34 cellular contexts compared by ENCODE assay signal in the genomic region with DNA sequence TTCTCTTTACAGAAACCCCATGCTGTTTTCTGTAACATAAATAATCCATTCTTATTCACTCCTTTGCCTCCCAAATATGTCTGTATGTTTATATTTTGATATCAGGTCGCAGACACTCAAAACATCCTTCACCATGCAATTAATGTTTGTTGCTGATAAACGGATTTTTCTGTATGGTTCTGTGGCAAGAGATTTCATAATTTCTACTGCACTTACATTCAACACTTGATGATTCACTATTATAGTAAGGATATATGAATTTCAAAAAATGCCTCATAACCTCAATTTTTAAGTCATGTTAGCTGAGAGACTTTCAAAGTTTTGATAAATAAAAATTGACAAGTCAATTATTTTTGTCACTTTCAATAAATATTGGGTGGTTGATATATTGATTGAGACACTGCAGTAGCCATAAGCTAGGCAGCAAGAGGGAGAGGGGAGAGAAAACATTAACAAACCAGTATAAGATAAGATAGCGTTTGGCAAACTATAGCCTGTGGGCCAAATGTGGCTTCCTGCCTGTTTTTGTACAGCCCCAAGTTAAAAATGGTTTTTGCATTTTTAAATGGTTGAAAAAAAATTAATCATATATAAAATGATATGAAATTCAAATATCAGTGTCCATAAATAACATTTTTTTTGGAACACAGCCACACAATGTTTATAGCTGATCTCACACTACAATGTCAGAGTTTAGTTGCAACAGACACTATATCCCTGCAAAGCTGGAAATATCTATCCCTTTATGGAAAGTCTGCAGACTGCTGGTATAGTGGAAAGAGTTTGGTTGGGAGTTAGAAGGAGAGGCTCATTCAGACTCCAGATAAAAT. TPM values are rescaled to one million over a fixed set of nuclear protein-coding genes. Genes with fewer than 3 reads are reported as not detected.
A peak's percentile ranks its signal among the peaks of the same experiment; 100 is the strongest.
DNase-seq lines count a peak whose midpoint lies in the region; ATAC-seq, FAIRE-seq and TF ChIP-seq lines count a peak whose summit lies in the region.
"Had no signal": no experiment of that assay in that cellular context is flagged by ENCODE, and none has a peak within 500 bp of the region (broad histone marks: within the 10 kb centered on the region; RNA-seq: fewer than 3 reads in every experiment).

No MANE protein-coding gene starts in this region.

- POLR2A ChIA-PET in HepG2 (lab: Yijun Ruan, JAX) = no interaction called here
- POLR2A ChIA-PET in naive thymus-derived CD4-positive, alpha-beta T cell (lab: Charles Lee) = no interaction called here

- no peaks in the 10 kb centered on the region for H3K4me1 ChIP-seq in HepG2 (ENCODE audit: insufficient read depth, low read length)
- H3K4me1 ChIP-seq in right lobe of liver = peaks cover 0 to 8% (median 0%) of the 10 kb centered on the region in 4 donors
- H3K4me1 ChIP-seq in naive thymus-derived CD4-positive, alpha-beta T cell (ENCODE audit: control insufficient read depth in 2 of 2, insufficient read depth in 2 of 2, low read length in 2 of 2) = no peaks in the 10 kb centered on the region
- H3K4me1 ChIP-seq: testis had no signal

- TF ChIP-seq EP300 in HepG2 (IDR thresholded peaks at IDR 0.05; ENCODE audit: low read depth in 2 of 2, low read length in 2 of 2) = no peak
- no peak for TF ChIP-seq EP300 in HepG2 (CRISPR knock-in tag; IDR thresholded peaks at IDR 0.05; ENCODE audit: borderline replicate concordance)

- TF ChIP-seq CTCF in HepG2 (CRISPR knock-in tag; IDR thresholded peaks at IDR 0.05) (no peak), right lobe of liver (IDR thresholded peaks at IDR 0.05) (no peak), fibroblast of mammary gland (conservative IDR thresholded peaks at IDR 0.05; ENCODE audit: control insufficient read depth, insufficient read depth, low read depth, low read length) (no peak)

- no peak overlapping the region for H3K9ac ChIP-seq in HepG2 (ENCODE audit: insufficient read depth, low read depth, low read length)
- H3K9ac ChIP-seq: SK-N-SH had no signal

- ATAC-seq in HepG2 (no peak), right lobe of liver (no peak), HG03159 (IDR thresholded peaks at IDR 0.05; ENCODE audit: unreplicated experiment) (no peak), GM18505 (IDR thresholded peaks at IDR 0.05; ENCODE audit: unreplicated experiment) (no peak)
- no peak for ATAC-seq in naive thymus-derived CD4-positive, alpha-beta T cell
- ATAC-seq: effector memory CD8-positive, alpha-beta T cell; esophagus mucosa; left colon; stimulated activated naive CD8-positive, alpha-beta T cell treated with anti-CD3 and anti-CD28 coated beads, Interleukin-15, Interleukin-2, amounts not matched to agents 100 U/mL and 50 U/mL, for 24 hours had no signal

- intact Hi-C loops in HepG2 (cut with micrococcal nuclease; ENCODE audit: unreplicated experiment) (no loop called here), right lobe of liver (cut with DNase I) (no loop called here)
- intact Hi-C loops in naive thymus-derived CD4-positive, alpha-beta T cell (cut with micrococcal nuclease) = no loop called here

- peaks cover 0 to 46% (median 15%) of the 10 kb centered on the region in 5 donors for H3K36me3 Mint-ChIP-seq in naive thymus-derived CD4-positive, alpha-beta T cell

- no peaks in the 10 kb centered on the region for H3K27me3 Mint-ChIP-seq in naive thymus-derived CD4-positive, alpha-beta T cell
- H3K27me3 Mint-ChIP-seq: activated CD4-positive, alpha-beta memory T cell treated with anti-CD3 and anti-CD28 coated beads for 36 hours; CD4-positive, CD25-positive, alpha-beta regulatory T cell; effector memory CD8-positive, alpha-beta T cell; IgD-negative memory B cell had no signal

- H3K36me3 ChIP-seq in HepG2 (replicated peaks in 1 of 2; ENCODE audit: control insufficient read depth in 1 of 2, insufficient read depth in 2 of 2, low read length in 2 of 2) = peaks cover 7 to 48% of the 10 kb centered on the region in 2 experiments
- peaks cover 0 to 99% (median 42%) of the 10 kb centered on the region in 4 donors for H3K36me3 ChIP-seq in right lobe of liver
- peaks cover 0 to 47% (median 0%) of the 10 kb centered on the region in 3 experiments for H3K36me3 ChIP-seq in naive thymus-derived CD4-positive, alpha-beta T cell (ENCODE audit: control insufficient read depth in 2 of 3, insufficient read depth in 3 of 3, low read length in 3 of 3)
- H3K36me3 ChIP-seq: ovary had no signal

- H3K9me3 Mint-ChIP-seq in naive thymus-derived CD4-positive, alpha-beta T cell = peaks cover 0 to 1% (median 0%) of the 10 kb centered on the region in 11 donors
- H3K9me3 Mint-ChIP-seq: activated CD4-positive, alpha-beta memory T cell treated with anti-CD3 and anti-CD28 coated beads for 36 hours; activated naive CD4-positive, alpha-beta T cell treated with anti-CD3 and anti-CD28 coated beads for 36 hours; CD4-positive, CD25-positive, alpha-beta regulatory T cell; effector memory CD8-positive, alpha-beta T cell; IgD-negative memory B cell; T-helper 1 cell treated with Interleukin-12 subunit alpha and Interleukin-12 subunit beta and Interleukin-4 antibody, amounts not matched to agents 30 μg/mL and 1 μg/mL, for 36 hours had no signal

- TF ChIP-seq POLR2A in HepG2 (IDR thresholded peaks at IDR 0.05; ENCODE audit: insufficient read depth in 1 of 2, low read depth in 2 of 2, low read length in 2 of 2) (no peak), right lobe of liver (IDR thresholded peaks at IDR 0.05) (no peak), GM18505 (IDR thresholded peaks at IDR 0.05; ENCODE audit: borderline replicate concordance, extremely low read depth, insufficient read depth, insufficient read length) (no peak)

- H3K9me3 ChIP-seq in HepG2 (ENCODE audit: low read length) (no peaks in the 10 kb centered on the region), right lobe of liver (no peaks in the 10 kb centered on the region)
- H3K9me3 ChIP-seq in naive thymus-derived CD4-positive, alpha-beta T cell (ENCODE audit: control insufficient read depth in 2 of 3, low read length in 3 of 3) = no peaks in the 10 kb centered on the region
- H3K9me3 ChIP-seq: ovary, SK-N-SH, testis had no signal

- DNase-seq in HepG2 (ENCODE audit: low spot score) (no peak), right lobe of liver (no peak), amniotic epithelial cell (ENCODE audit: low read depth) (peak; percentile 91), fibroblast of mammary gland (ENCODE audit: low read depth) (peak; percentile 31), dermis blood vessel endothelial cell (no peak)
- no peak for DNase-seq in naive thymus-derived CD4-positive, alpha-beta T cell
- DNase-seq: activated CD4-positive, alpha-beta memory T cell treated with anti-CD3 and anti-CD28 coated beads for 36 hours; activated CD4-positive, CD25-positive, alpha-beta regulatory T cell treated with anti-CD3 and anti-CD28 coated beads, Interleukin-2, amount 50 U/mL, for 72 hours; activated CD8-positive, alpha-beta memory T cell treated with anti-CD3 and anti-CD28 coated beads, Interleukin-2, amount 50 U/mL, for 48 hours; activated naive CD4-positive, alpha-beta T cell treated with anti-CD3 and anti-CD28 coated beads for 36 hours; AML-193; Calu3; CD4-positive, CD25-positive, alpha-beta regulatory T cell; cortex of kidney; DMS79 treated with DMSO at 0.1 percent for 48 hours; effector memory CD8-positive, alpha-beta T cell; hypothalamus; left colon; NCI-H1105 treated with DMSO at 0.1 percent for 48 hours; NCI-H187 treated with DMSO at 0.1 percent for 48 hours; NCI-H524 treated with DMSO at 0.1 percent for 48 hours; ovary; SK-N-SH; stimulated activated CD4-positive, alpha-beta T cell treated with anti-CD3 and anti-CD28 coated beads, Interleukin-1b, Interleukin-23, amount 100 ng/mL, for 48 hours; stimulated activated naive CD8-positive, alpha-beta T cell treated with anti-CD3 and anti-CD28 coated beads, Interleukin-15, Interleukin-2, amounts not matched to agents 100 U/mL and 50 U/mL, for 24 hours; testis had no signal

- in situ Hi-C loops in HepG2 (cut with HindIII; ENCODE audit: extremely low pct_ligation_motif_present, low pct_unique_long_range_greater_than_20kb) = no loop called here

- CTCF ChIA-PET in HepG2 (lab: Yijun Ruan, JAX; ENCODE audit: low intra/inter-chr PET ratio, low total read pairs) = no interaction called here
- CTCF ChIA-PET in naive thymus-derived CD4-positive, alpha-beta T cell (lab: Charles Lee) = no interaction called here

- BruUV-seq in HepG2 (replicated peaks; lab: Mats Ljungman, UMichigan) = TSS peak; percentile 15

- no peak overlapping the region for H3K4me3 ChIP-seq in HepG2 (replicated peaks in 1 of 3; ENCODE audit: insufficient read depth in 1 of 3, low read depth in 2 of 3, low read length in 3 of 3)
- no peak overlapping the region for H3K4me3 ChIP-seq in right lobe of liver
- no peak overlapping the region for H3K4me3 ChIP-seq in fibroblast of mammary gland (ENCODE audit: control insufficient read depth, low read depth, low read length)
- H3K4me3 ChIP-seq in naive thymus-derived CD4-positive, alpha-beta T cell (ENCODE audit: low read length) = no peak overlapping the region
- H3K4me3 ChIP-seq: cardiac muscle cell, ovary, testis had no signal

- no peak for FAIRE-seq in HepG2 (lab: Jason Lieb, UNC)
- FAIRE-seq: A204.1, TTC549 had no signal

- H2AFZ ChIP-seq in HepG2 (ENCODE audit: low read length) = no peak overlapping the region

- H3K4me2 ChIP-seq in HepG2 (ENCODE audit: low read depth, low read length) = no peak overlapping the region
- H3K4me2 ChIP-seq: SK-N-SH had no signal

- no peak overlapping the region for H3K27ac ChIP-seq in HepG2 (ENCODE audit: extremely low read length, insufficient read depth, low read length)
- no peak overlapping the region for H3K27ac ChIP-seq in right lobe of liver
- no peak overlapping the region for H3K27ac ChIP-seq in naive thymus-derived CD4-positive, alpha-beta T cell (ENCODE audit: low read depth, low read length)
- H3K27ac ChIP-seq: cardiac muscle cell, ovary, testis had no signal

- H3K4me3 Mint-ChIP-seq in naive thymus-derived CD4-positive, alpha-beta T cell = no peak overlapping the region
- H3K4me3 Mint-ChIP-seq: activated CD4-positive, alpha-beta memory T cell treated with anti-CD3 and anti-CD28 coated beads for 36 hours; activated naive CD4-positive, alpha-beta T cell treated with anti-CD3 and anti-CD28 coated beads for 36 hours; CD4-positive, CD25-positive, alpha-beta regulatory T cell; effector memory CD8-positive, alpha-beta T cell; IgD-negative memory B cell; T-helper 1 cell treated with Interleukin-12 subunit alpha and Interleukin-12 subunit beta and Interleukin-4 antibody, amounts not matched to agents 30 μg/mL and 1 μg/mL, for 36 hours had no signal

- H3K27me3 ChIP-seq in HepG2 (ENCODE audit: control insufficient read depth in 1 of 2, insufficient read depth in 2 of 2, low read length in 2 of 2) (no peaks in the 10 kb centered on the region), right lobe of liver (no peaks in the 10 kb centered on the region)
- no peaks in the 10 kb centered on the region for H3K27me3 ChIP-seq in naive thymus-derived CD4-positive, alpha-beta T cell (ENCODE audit: control insufficient read depth in 2 of 2, insufficient read depth in 2 of 2, low read length in 2 of 2)
- H3K27me3 ChIP-seq: cardiac muscle cell, ovary, testis had no signal

- H3K79me2 ChIP-seq in HepG2 (ENCODE audit: insufficient read depth, low read length) = no peaks in the 10 kb centered on the region

- WGBS in HepG2 (ENCODE audit: low lambda C conversion rate) = 84% methylated on average over 3 of the region's 3 CpGs
- 61% methylated on average over 3 of the region's 3 CpGs for WGBS in right lobe of liver (ENCODE audit: insufficient coverage, low coverage, low lambda C conversion rate, missing lambda C conversion rate)

- no peaks in the 10 kb centered on the region for H4K20me1 ChIP-seq in HepG2 (ENCODE audit: insufficient read depth, low read length)

- peak overlapping the region in 1 of 9 donors; percentile 49 for H3K27ac Mint-ChIP-seq in naive thymus-derived CD4-positive, alpha-beta T cell
- H3K27ac Mint-ChIP-seq: activated CD4-positive, alpha-beta memory T cell treated with anti-CD3 and anti-CD28 coated beads for 36 hours; activated naive CD4-positive, alpha-beta T cell treated with anti-CD3 and anti-CD28 coated beads for 36 hours; IgD-negative memory B cell; T-helper 1 cell treated with Interleukin-12 subunit alpha and Interleukin-12 subunit beta and Interleukin-4 antibody, amounts not matched to agents 30 μg/mL and 1 μg/mL, for 36 hours had no signal

- TF ChIP-seq RAD21 in HepG2 (CRISPR knock-in tag; IDR thresholded peaks at IDR 0.05) = no peak

- H3K4me1 Mint-ChIP-seq in naive thymus-derived CD4-positive, alpha-beta T cell = no peaks in the 10 kb centered on the region
- H3K4me1 Mint-ChIP-seq: CD4-positive, CD25-positive, alpha-beta regulatory T cell; IgD-negative memory B cell had no signal

RNA-seq across cellular contexts. Expression of gene ALDH6A1, which starts 18.3 kb away (rescaled TPM):
- total RNA-seq in HepG2 (2016; rRNA removed; fragmentation: Illumina TruSeq; extraction: Trizol) (49.9 and 71.6 TPM in 2 replicates), right lobe of liver (100 to 1,000 TPM in 5 of 6 experiments, 10 to 100 TPM in 1; 99.1 to 449 (median 221) TPM), dermis blood vessel endothelial cell (27.9 and 35.0 TPM in 2 replicates)
- 2.8 and 3.1 TPM in 2 replicates for total RNA-seq in HepG2 (2016; cell fraction: cytosol; rRNA removed; fragmentation: Illumina TruSeq; extraction: Trizol; ENCODE audit: low read depth)
- total RNA-seq in HepG2 (2016; cell fraction: insoluble cytoplasmic fraction; rRNA removed; fragmentation: Illumina TruSeq; extraction: Trizol) = 48.5 and 65.6 TPM in 2 replicates
- total RNA-seq in HepG2 (2016; cell fraction: membrane; rRNA removed; fragmentation: Illumina TruSeq; extraction: Trizol) = 7.8 and 9.3 TPM in 2 replicates
- 23.1 and 25.7 TPM in 2 replicates for total RNA-seq in HepG2 (2016; cell fraction: nucleus; rRNA removed; fragmentation: Illumina TruSeq; extraction: Trizol)
- polyA plus RNA-seq in HepG2 (2011; rRNA removed) = 18.5 and 26.9 TPM in 2 replicates
- polyA plus RNA-seq in HepG2 (2011; cell fraction: cytosol; rRNA removed) = 14.8 and 16.9 TPM in 2 replicates
- polyA plus RNA-seq in HepG2 (2011; cell fraction: nucleus; rRNA removed) = 6.1 and 8.5 TPM in 2 replicates
- polyA plus RNA-seq in HepG2 (2012) = 6.4 and 21.1 TPM in 2 replicates
- 1.5 and 1.9 TPM in 2 replicates for polyA plus RNA-seq in HepG2 (2016; cell fraction: cytosol; fragmentation: Illumina TruSeq; extraction: Trizol; ENCODE audit: low read depth)
- 41.3 and 47.7 TPM in 2 replicates for polyA plus RNA-seq in HepG2 (2016; cell fraction: insoluble cytoplasmic fraction; fragmentation: Illumina TruSeq; extraction: Trizol; ENCODE audit: low read depth)
- polyA plus RNA-seq in HepG2 (2016; cell fraction: membrane; fragmentation: Illumina TruSeq; extraction: Trizol; ENCODE audit: low read depth) = 3.2 and 3.8 TPM in 2 replicates
- 18.3 and 21.1 TPM in 2 replicates for polyA plus RNA-seq in HepG2 (2016; cell fraction: nucleus; fragmentation: Illumina TruSeq; extraction: Trizol; ENCODE audit: insufficient read depth, low read depth)
- polyA minus RNA-seq in HepG2 (2011; rRNA and poly(A)+ RNA removed; ENCODE audit: low replicate concordance) = 14.9 and 55.6 TPM in 2 replicates
- polyA minus RNA-seq in HepG2 (2011; cell fraction: cytosol; rRNA and poly(A)+ RNA removed) = 25.7 and 29.4 TPM in 2 replicates
- 14.8 and 18.8 TPM in 2 replicates for polyA minus RNA-seq in HepG2 (2011; cell fraction: nucleus; rRNA and poly(A)+ RNA removed)
- 10 to 100 TPM in 4 of 5 experiments, 1 to 10 TPM in 1; 8.9 to 23.7 (median 19.2) TPM for total RNA-seq in naive thymus-derived CD4-positive, alpha-beta T cell
- polyA plus RNA-seq in naive thymus-derived CD4-positive, alpha-beta T cell = 10 to 100 TPM; 28.2 to 39.9 TPM

RNA-seq across cellular contexts. Expression of gene LIN52, which starts 18.8 kb away (rescaled TPM):
- 23.3 and 30.8 TPM in 2 replicates for total RNA-seq in HepG2 (2016; rRNA removed; fragmentation: Illumina TruSeq; extraction: Trizol)
- total RNA-seq in HepG2 (2016; cell fraction: cytosol; rRNA removed; fragmentation: Illumina TruSeq; extraction: Trizol; ENCODE audit: low read depth) = 4.7 and 6.4 TPM in 2 replicates
- total RNA-seq in HepG2 (2016; cell fraction: insoluble cytoplasmic fraction; rRNA removed; fragmentation: Illumina TruSeq; extraction: Trizol) = 24.3 and 31.4 TPM in 2 replicates
- total RNA-seq in HepG2 (2016; cell fraction: membrane; rRNA removed; fragmentation: Illumina TruSeq; extraction: Trizol) = 15.5 and 17.5 TPM in 2 replicates
- total RNA-seq in HepG2 (2016; cell fraction: nucleus; rRNA removed; fragmentation: Illumina TruSeq; extraction: Trizol) = 14.2 and 14.4 TPM in 2 replicates
- 8.8 and 11.4 TPM in 2 replicates for polyA plus RNA-seq in HepG2 (2011; rRNA removed)
- 6.4 and 7.9 TPM in 2 replicates for polyA plus RNA-seq in HepG2 (2011; cell fraction: cytosol; rRNA removed)
- polyA plus RNA-seq in HepG2 (2011; cell fraction: nucleus; rRNA removed) = 2.7 and 3.3 TPM in 2 replicates
- polyA plus RNA-seq in HepG2 (2012) = 6.1 and 7.8 TPM in 2 replicates
- 2.0 and 2.3 TPM in 2 replicates for polyA plus RNA-seq in HepG2 (2016; cell fraction: cytosol; fragmentation: Illumina TruSeq; extraction: Trizol; ENCODE audit: low read depth)
- 27.2 and 31.1 TPM in 2 replicates for polyA plus RNA-seq in HepG2 (2016; cell fraction: insoluble cytoplasmic fraction; fragmentation: Illumina TruSeq; extraction: Trizol; ENCODE audit: low read depth)
- polyA plus RNA-seq in HepG2 (2016; cell fraction: membrane; fragmentation: Illumina TruSeq; extraction: Trizol; ENCODE audit: low read depth) = 7.5 and 8.9 TPM in 2 replicates
- polyA plus RNA-seq in HepG2 (2016; cell fraction: nucleus; fragmentation: Illumina TruSeq; extraction: Trizol; ENCODE audit: insufficient read depth, low read depth) = 15.2 and 16.2 TPM in 2 replicates
- polyA minus RNA-seq in HepG2 (2011; rRNA and poly(A)+ RNA removed; ENCODE audit: low replicate concordance) = 15.3 and 20.7 TPM in 2 replicates
- 4.3 and 7.2 TPM in 2 replicates for polyA minus RNA-seq in HepG2 (2011; cell fraction: cytosol; rRNA and poly(A)+ RNA removed)
- 8.8 and 10.3 TPM in 2 replicates for polyA minus RNA-seq in HepG2 (2011; cell fraction: nucleus; rRNA and poly(A)+ RNA removed)
- total RNA-seq in right lobe of liver = 10 to 100 TPM in 1 of 6 experiments, 1 to 10 TPM in 5; 2.3 to 59.5 (median 4.8) TPM
- total RNA-seq in dermis blood vessel endothelial cell = 8.5 and 9.6 TPM in 2 replicates
- total RNA-seq in naive thymus-derived CD4-positive, alpha-beta T cell = 10 to 100 TPM in 1 of 5 experiments, 1 to 10 TPM in 4; 6.6 to 16.3 (median 9.4) TPM
- 10 to 100 TPM; 12.4 to 13.8 TPM for polyA plus RNA-seq in naive thymus-derived CD4-positive, alpha-beta T cell

RNA-seq across cellular contexts. Expression of gene BBOF1, which starts 46.8 kb away (rescaled TPM):
- 2.3 and 2.4 TPM in 2 replicates for total RNA-seq in HepG2 (2016; rRNA removed; fragmentation: Illumina TruSeq; extraction: Trizol)
- total RNA-seq in HepG2 (2016; cell fraction: cytosol; rRNA removed; fragmentation: Illumina TruSeq; extraction: Trizol; ENCODE audit: low read depth) = 2.3 and 2.8 TPM in 2 replicates
- total RNA-seq in HepG2 (2016; cell fraction: insoluble cytoplasmic fraction; rRNA removed; fragmentation: Illumina TruSeq; extraction: Trizol) = 1.8 and 2.4 TPM in 2 replicates
- 3.5 and 4.3 TPM in 2 replicates for total RNA-seq in HepG2 (2016; cell fraction: membrane; rRNA removed; fragmentation: Illumina TruSeq; extraction: Trizol)
- 3.3 and 4.4 TPM in 2 replicates for total RNA-seq in HepG2 (2016; cell fraction: nucleus; rRNA removed; fragmentation: Illumina TruSeq; extraction: Trizol)
- 1.6 and 1.7 TPM in 2 replicates for polyA plus RNA-seq in HepG2 (2011; rRNA removed)
- 0.32 and 0.59 TPM in 2 replicates for polyA plus RNA-seq in HepG2 (2011; cell fraction: cytosol; rRNA removed)
- 1.3 and 2.0 TPM in 2 replicates for polyA plus RNA-seq in HepG2 (2011; cell fraction: nucleus; rRNA removed)
- 1.9 and 2.4 TPM in 2 replicates for polyA plus RNA-seq in HepG2 (2012)
- 2.9 and 4.4 TPM in 2 replicates for polyA plus RNA-seq in HepG2 (2016; cell fraction: cytosol; fragmentation: Illumina TruSeq; extraction: Trizol; ENCODE audit: low read depth)
- 3.3 and 4.4 TPM in 2 replicates for polyA plus RNA-seq in HepG2 (2016; cell fraction: insoluble cytoplasmic fraction; fragmentation: Illumina TruSeq; extraction: Trizol; ENCODE audit: low read depth)
- polyA plus RNA-seq in HepG2 (2016; cell fraction: membrane; fragmentation: Illumina TruSeq; extraction: Trizol; ENCODE audit: low read depth) = 3.2 and 3.7 TPM in 2 replicates
- 3.8 and 4.5 TPM in 2 replicates for polyA plus RNA-seq in HepG2 (2016; cell fraction: nucleus; fragmentation: Illumina TruSeq; extraction: Trizol; ENCODE audit: insufficient read depth, low read depth)
- polyA minus RNA-seq in HepG2 (2011; rRNA and poly(A)+ RNA removed; ENCODE audit: low replicate concordance) = 0.54 and 0.60 TPM in 2 replicates
- polyA minus RNA-seq in HepG2 (2011; cell fraction: cytosol; rRNA and poly(A)+ RNA removed) = 0.44 and 0.49 TPM in 2 replicates
- 2.8 and 4.2 TPM in 2 replicates for polyA minus RNA-seq in HepG2 (2011; cell fraction: nucleus; rRNA and poly(A)+ RNA removed)
- 1 to 10 TPM in 5 of 6 experiments, under 1 TPM in 1; 0.81 to 3.3 (median 1.3) TPM for total RNA-seq in right lobe of liver
- total RNA-seq in dermis blood vessel endothelial cell = 1.3 and 2.6 TPM in 2 replicates
- total RNA-seq in naive thymus-derived CD4-positive, alpha-beta T cell = 1 to 10 TPM in 4 of 5 experiments, under 1 TPM in 1; 0.80 to 4.0 (median 2.6) TPM
- polyA plus RNA-seq in naive thymus-derived CD4-positive, alpha-beta T cell = 1 to 10 TPM; 3.2 to 4.8 TPM

RNA-seq across cellular contexts. Expression of gene ENTPD5, which starts 46.9 kb away (rescaled TPM):
- total RNA-seq in HepG2 (2016; rRNA removed; fragmentation: Illumina TruSeq; extraction: Trizol) (20.6 and 33.8 TPM in 2 replicates), right lobe of liver (100 to 1,000 TPM in 4 of 6 experiments, 10 to 100 TPM in 2; 96.6 to 334 (median 150) TPM), dermis blood vessel endothelial cell (9.9 and 14.8 TPM in 2 replicates)
- total RNA-seq in HepG2 (2016; cell fraction: cytosol; rRNA removed; fragmentation: Illumina TruSeq; extraction: Trizol; ENCODE audit: low read depth) = 8.7 and 9.9 TPM in 2 replicates
- 18.9 and 34.1 TPM in 2 replicates for total RNA-seq in HepG2 (2016; cell fraction: insoluble cytoplasmic fraction; rRNA removed; fragmentation: Illumina TruSeq; extraction: Trizol)
- 21.4 and 21.9 TPM in 2 replicates for total RNA-seq in HepG2 (2016; cell fraction: membrane; rRNA removed; fragmentation: Illumina TruSeq; extraction: Trizol)
- total RNA-seq in HepG2 (2016; cell fraction: nucleus; rRNA removed; fragmentation: Illumina TruSeq; extraction: Trizol) = 60.3 and 65.0 TPM in 2 replicates
- 43.3 and 58.7 TPM in 2 replicates for polyA plus RNA-seq in HepG2 (2011; rRNA removed)
- polyA plus RNA-seq in HepG2 (2011; cell fraction: cytosol; rRNA removed) = 20.6 and 34.1 TPM in 2 replicates
- polyA plus RNA-seq in HepG2 (2011; cell fraction: nucleus; rRNA removed) = 125 and 138 TPM in 2 replicates
- 44.7 and 56.4 TPM in 2 replicates for polyA plus RNA-seq in HepG2 (2012)
- polyA plus RNA-seq in HepG2 (2016; cell fraction: cytosol; fragmentation: Illumina TruSeq; extraction: Trizol; ENCODE audit: low read depth) = 8.2 and 9.3 TPM in 2 replicates
- 13.6 and 15.1 TPM in 2 replicates for polyA plus RNA-seq in HepG2 (2016; cell fraction: insoluble cytoplasmic fraction; fragmentation: Illumina TruSeq; extraction: Trizol; ENCODE audit: low read depth)
- 13.7 and 13.9 TPM in 2 replicates for polyA plus RNA-seq in HepG2 (2016; cell fraction: membrane; fragmentation: Illumina TruSeq; extraction: Trizol; ENCODE audit: low read depth)
- 70.5 and 71.0 TPM in 2 replicates for polyA plus RNA-seq in HepG2 (2016; cell fraction: nucleus; fragmentation: Illumina TruSeq; extraction: Trizol; ENCODE audit: insufficient read depth, low read depth)
- polyA minus RNA-seq in HepG2 (2011; rRNA and poly(A)+ RNA removed; ENCODE audit: low replicate concordance) = 11.3 and 88.1 TPM in 2 replicates
- 23.7 and 30.1 TPM in 2 replicates for polyA minus RNA-seq in HepG2 (2011; cell fraction: cytosol; rRNA and poly(A)+ RNA removed)
- polyA minus RNA-seq in HepG2 (2011; cell fraction: nucleus; rRNA and poly(A)+ RNA removed) = 123 and 189 TPM in 2 replicates
- 10 to 100 TPM in 3 of 5 experiments, 1 to 10 TPM in 2; 8.6 to 17.1 (median 11.2) TPM for total RNA-seq in naive thymus-derived CD4-positive, alpha-beta T cell
- 1 to 10 TPM; 4.2 to 4.8 TPM for polyA plus RNA-seq in naive thymus-derived CD4-positive, alpha-beta T cell

Comparison
In these comparisons a context has a peak if more than half of its experiments do, and no peak if none do; other contexts are left out.
1. DNase-seq: peak in amniotic epithelial cell (single experiment) and fibroblast of mammary gland (single experiment); none in HepG2 (single experiment), right lobe of liver (0 of 3), dermis blood vessel endothelial cell (single experiment) and naive thymus-derived CD4-positive, alpha-beta T cell (0 of 9).